8 cellular contexts compared by ENCODE assay signal in genomic region chr15:30953731-30954378, GRCh38. TPM values are rescaled to one million over a fixed set of nuclear protein-coding genes. Genes with fewer than 3 reads are reported as not detected.
A peak's percentile ranks its signal among the peaks of the same experiment; 100 is the strongest.
DNase-seq lines count a peak whose midpoint lies in the region; TF ChIP-seq lines count a peak whose summit lies in the region.

No MANE protein-coding gene starts in this region.

- peaks cover 3% of the 10 kb centered on the region for H3K9me3 Mint-ChIP-seq in glutamatergic neuron (ENCODE audit: unreplicated experiment)

- no peaks in the 10 kb centered on the region for H3K27me3 Mint-ChIP-seq in glutamatergic neuron (ENCODE audit: unreplicated experiment)

- DNase-seq in 8988T, result peak; percentile 44
- DNase-seq in HCEC 1CT, result peak; percentile 99
- DNase-seq in activated T-cell treated with anti-CD3 and anti-CD28 coated beads, Interleukin-2, amount 50 U/mL, for 48 hours, result peak; percentile 36 to 38
- DNase-seq in iPS-NIHi7 (ENCODE audit: extremely low spot score), result peak; percentile 43
- no peak for DNase-seq in glutamatergic neuron
- no peak for DNase-seq in NCI-H1694 (lab: John Stamatoyannopoulos, UW)
- no peak for DNase-seq in SHP77 treated with DMSO at 0.1 percent for 48 hours (lab: John Stamatoyannopoulos, UW)
- DNase-seq in HEK293T (ENCODE audit: extremely low spot score), result no peak

- H3K4me3 Mint-ChIP-seq in glutamatergic neuron (ENCODE audit: unreplicated experiment), result no peak overlapping the region

- peaks cover 16% of the 10 kb centered on the region for H3K36me3 Mint-ChIP-seq in glutamatergic neuron (ENCODE audit: unreplicated experiment)

- H3K27ac Mint-ChIP-seq in glutamatergic neuron (ENCODE audit: unreplicated experiment), result no peak overlapping the region

- CTCF ChIA-PET in HEK293T (lab: Yijun Ruan, JAX), result no interaction called here

- peaks cover 14% of the 10 kb centered on the region for H3K4me1 Mint-ChIP-seq in glutamatergic neuron (ENCODE audit: low read depth, unreplicated experiment)

- POLR2A ChIA-PET in HEK293T (lab: Yijun Ruan, JAX), result no interaction called here

- no peak for TF ChIP-seq CTCF in glutamatergic neuron (IDR thresholded peaks at IDR 0.05; ENCODE audit: partially characterized antibody, unreplicated experiment)

TF ChIP-seq in HEK293T, 16 proteins besides CTCF, POLR2A, EP300 and RAD21:
- TF ChIP-seq SUZ12 (IDR thresholded peaks at IDR 0.05) (no peak), LEF1 (IDR thresholded peaks at IDR 0.05; ENCODE audit: borderline replicate concordance) (no peak), SP1 (IDR thresholded peaks at IDR 0.05) (no peak), CTBP1 (IDR thresholded peaks at IDR 0.05; ENCODE audit: borderline replicate concordance) (no peak), PKNOX1 (IDR thresholded peaks at IDR 0.05) (no peak), NFRKB (IDR thresholded peaks at IDR 0.05) (no peak), L3MBTL2 (conservative IDR thresholded peaks at IDR 0.05) (no peak)

RNA-seq across cellular contexts. Expression of gene MTMR10, which starts 37.6 kb away (rescaled TPM):
- total RNA-seq in glutamatergic neuron (ENCODE audit: unreplicated experiment), result 17.1 TPM

RNA-seq across cellular contexts. Expression of gene FAN1, which starts 50.1 kb away (rescaled TPM):
- 22.9 TPM for total RNA-seq in glutamatergic neuron (ENCODE audit: unreplicated experiment)

Comparison
In these comparisons a context has a peak if more than half of its experiments do, and no peak if none do; other contexts are left out.
1. DNase-seq: peak in 8988T (single experiment), HCEC 1CT (single experiment), activated T-cell treated with anti-CD3 and anti-CD28 coated beads, Interleukin-2, amount 50 U/mL, for 48 hours (2 of 2) and iPS-NIHi7 (single experiment); none in glutamatergic neuron (single experiment), NCI-H1694 (single experiment), SHP77 treated with DMSO at 0.1 percent for 48 hours (single experiment) and HEK293T (single experiment).